Comparison of ENCODE assay signal across 35 cellular contexts in the genomic region with DNA sequence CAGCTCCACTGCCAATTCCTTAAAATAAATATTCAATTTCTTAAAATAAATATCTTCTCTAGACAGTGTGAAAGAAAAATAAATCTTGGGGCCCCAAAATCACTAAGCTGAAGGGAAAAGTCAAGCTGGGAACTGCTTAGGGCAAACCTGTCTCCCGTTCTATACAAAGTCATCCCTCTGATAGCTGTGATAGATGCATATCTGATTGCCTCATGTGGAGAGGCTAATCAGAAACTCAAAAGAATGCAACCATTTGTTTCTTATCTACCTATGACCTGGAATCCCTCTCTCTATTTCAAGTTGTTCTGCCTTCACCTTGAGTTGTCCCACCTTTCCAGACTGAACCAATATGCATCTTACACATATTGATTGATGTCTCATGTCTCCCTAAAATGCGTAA.
"Had no signal": no experiment of that assay in that cellular context is flagged by ENCODE, and none has a peak within 500 bp of the region (broad histone marks: within the 10 kb centered on the region; RNA-seq: fewer than 3 reads in every experiment).

No MANE protein-coding gene starts in this region.

- H3K9me3 ChIP-seq: MG63 had no signal

- H3K27ac ChIP-seq: KMS-11 had no signal

- H3K36me3 ChIP-seq: MG63 had no signal

- H3K4me3 ChIP-seq: MG63 had no signal

- H3K4me2 ChIP-seq: KMS-11 had no signal

- H3K27me3 ChIP-seq: MG63 had no signal

- DNase-seq: Karpas-422, Kasumi-1, KG1, MG63, MM.1S, MV-4-11, NCI-H1048, NCI-H1092, NCI-H1092 treated with DMSO at 0.1 percent for 48 hours, NCI-H1105, NCI-H1105 treated with DMSO at 0.1 percent for 48 hours, NCI-H1417, NCI-H1417 treated with DMSO at 0.1 percent for 48 hours, NCI-H1436, NCI-H1436 treated with DMSO at 0.1 percent for 48 hours, NCI-H146, NCI-H1694, NCI-H1694 treated with DMSO at 0.1 percent for 48 hours, NCI-H187, NCI-H187 treated with DMSO at 0.1 percent for 48 hours, NCI-H1930, NCI-H2029, NCI-H2029 treated with DMSO at 0.1 percent for 48 hours, NCI-H2081, NCI-H2081 treated with DMSO at 0.1 percent for 48 hours, NCI-H2107, NCI-H2171, NCI-H2171 treated with DMSO at 0.1 percent for 48 hours, NCI-H2227 treated with DMSO at 0.1 percent for 48 hours, NCI-H226, NCI-H345, NCI-H446, NCI-H446 treated with DMSO at 0.1 percent for 48 hours, NCI-H510A had no signal

- H3K9ac ChIP-seq: KMS-11 had no signal
